ENCODE assay signal across 8 cellular contexts in genomic region chr1:32107742-32108661, GRCh38. TPM values are rescaled to one million over a fixed set of nuclear protein-coding genes. Genes with fewer than 3 reads are reported as not detected.
A peak's percentile ranks its signal among the peaks of the same experiment; 100 is the strongest.
DNase-seq lines count a peak whose midpoint lies in the region; ATAC-seq and TF ChIP-seq lines count a peak whose summit lies in the region.

Gene KPNA6 (plus strand): TSS chr1:32108056. CDS start chr1:32108131, 75 bp downstream.

- peak; percentile 74 for TF ChIP-seq POLR2A in Raji (IDR thresholded peaks at IDR 0.05; ENCODE audit: insufficient read depth, low read depth, low read length)

- H3K9ac ChIP-seq in GM23248, result peak within 1 kb of the TSS; percentile 99

- 1 to 2% methylated on average over 45 of the region's 45 CpGs for WGBS in GM23248 (ENCODE audit: low coverage in 1 of 2, low lambda C conversion rate in 2 of 2, missing lambda C conversion rate in 2 of 2), 2 experiments

- peak; percentile 85 to 94 (median 89) for ATAC-seq in natural killer cell

- peaks cover 17% of the 10 kb centered on the region for H3K36me3 Mint-ChIP-seq in activated T-helper 2 cell treated with anti-CD3 and anti-CD28 coated beads, Interferon-gamma antibody, Interleukin-2, Interleukin-4, amounts not matched to agents 10 μg/mL and 5 μg/mL and 100 μg/mL, durations not matched to agents 14 hours and 24 hours and 36 hours (ENCODE audit: low read depth)
- H3K36me3 Mint-ChIP-seq in natural killer cell, result no peaks in the 10 kb centered on the region

- in situ Hi-C loops in GM23248 (cut with MboI), result no loop called here

- no peaks in the 10 kb centered on the region for H3K9me3 ChIP-seq in GM23248 (ENCODE audit: low read depth)

- no peaks in the 10 kb centered on the region for H3K27me3 ChIP-seq in GM23248 (replicated peaks; ENCODE audit: insufficient read depth)

- peak within 1 kb of the TSS; percentile 98 for H3K4me2 ChIP-seq in GM23248 (ENCODE audit: unreplicated experiment)

- peak within 1 kb of the TSS; percentile 90 for H3K27ac ChIP-seq in GM23248

- peaks cover 51% of the 10 kb centered on the region for H3K79me2 ChIP-seq in GM23248 (ENCODE audit: insufficient read depth)

- H3F3A ChIP-seq in GM23248 (ENCODE audit: insufficient read depth), result peaks cover 5% of the 10 kb centered on the region

- H3K36me3 ChIP-seq in GM23248 (ENCODE audit: low read depth), result no peaks in the 10 kb centered on the region

- DNase-seq in DMS53 treated with DMSO at 0.1 percent for 48 hours (lab: John Stamatoyannopoulos, UW; ENCODE audit: unreplicated experiment) (peak; percentile 87), GM23248 (peak; percentile 96), M059J (ENCODE audit: low read depth) (peak; percentile 95), fibroblast of peridontal ligament (ENCODE audit: extremely low read depth) (peak; percentile 98), natural killer cell (peak; percentile 88)
- DNase-seq in activated T-helper 2 cell treated with anti-CD3 and anti-CD28 coated beads, Interferon-gamma antibody, Interleukin-2, Interleukin-4, amounts not matched to agents 10 μg/mL and 5 μg/mL and 100 μg/mL, durations not matched to agents 14 hours and 24 hours and 36 hours (ENCODE audit: low spot score), result peak; percentile 90
- peak; percentile 86 to 94 (median 91) for DNase-seq in stimulated activated naive CD4-positive, alpha-beta T cell (lab: John Stamatoyannopoulos, UW)

- H3K9me3 Mint-ChIP-seq in activated T-helper 2 cell treated with anti-CD3 and anti-CD28 coated beads, Interferon-gamma antibody, Interleukin-2, Interleukin-4, amounts not matched to agents 10 μg/mL and 5 μg/mL and 100 μg/mL, durations not matched to agents 14 hours and 24 hours and 36 hours, result no peaks in the 10 kb centered on the region
- H3K9me3 Mint-ChIP-seq in natural killer cell, result no peaks in the 10 kb centered on the region

- intact Hi-C loops in activated T-helper 2 cell treated with anti-CD3 and anti-CD28 coated beads, Interferon-gamma antibody, Interleukin-2, Interleukin-4, amounts not matched to agents 10 μg/mL and 5 μg/mL and 100 μg/mL, durations not matched to agents 14 hours and 24 hours and 36 hours (cut with micrococcal nuclease), result loop anchor here (1.0 kb wide), 2 partner anchors 36 to 71 kb away; partner anchors contain the start of genes TMEM39B and TXLNA
- intact Hi-C loops in natural killer cell (cut with micrococcal nuclease), result loop anchor here (1.0 to 5.0 kb wide), 3 partner anchors 36 to 184 kb away; partner anchors contain the start of genes HDAC1, TMEM39B and TXLNA

- H2AFZ ChIP-seq in GM23248, result peak within 1 kb of the TSS; percentile 85

- peak within 1 kb of the TSS; percentile 98 for H3K4me3 Mint-ChIP-seq in activated T-helper 2 cell treated with anti-CD3 and anti-CD28 coated beads, Interferon-gamma antibody, Interleukin-2, Interleukin-4, amounts not matched to agents 10 μg/mL and 5 μg/mL and 100 μg/mL, durations not matched to agents 14 hours and 24 hours and 36 hours (ENCODE audit: low read depth)
- peak within 1 kb of the TSS; percentile 99 for H3K4me3 Mint-ChIP-seq in natural killer cell

- H3K9me2 ChIP-seq in GM23248 (ENCODE audit: insufficient read depth), result no peaks in the 10 kb centered on the region

- peak within 1 kb of the TSS; percentile 97 for H3K27ac Mint-ChIP-seq in activated T-helper 2 cell treated with anti-CD3 and anti-CD28 coated beads, Interferon-gamma antibody, Interleukin-2, Interleukin-4, amounts not matched to agents 10 μg/mL and 5 μg/mL and 100 μg/mL, durations not matched to agents 14 hours and 24 hours and 36 hours
- peak within 1 kb of the TSS; percentile 95 to 98 for H3K27ac Mint-ChIP-seq in natural killer cell

- peak within 1 kb of the TSS; percentile 94 for H3K4me3 ChIP-seq in GM23248

- no peaks in the 10 kb centered on the region for H3K27me3 Mint-ChIP-seq in activated T-helper 2 cell treated with anti-CD3 and anti-CD28 coated beads, Interferon-gamma antibody, Interleukin-2, Interleukin-4, amounts not matched to agents 10 μg/mL and 5 μg/mL and 100 μg/mL, durations not matched to agents 14 hours and 24 hours and 36 hours (ENCODE audit: low read depth)
- H3K27me3 Mint-ChIP-seq in natural killer cell (ENCODE audit: low read depth in 2 of 2), result no peaks in the 10 kb centered on the region

- H3K4me1 ChIP-seq in GM23248 (ENCODE audit: insufficient read depth), result 0 out of 2 replicates have a peak, but pooled peaks cover 11% of the 10 kb centered on the region

- TF ChIP-seq CTCF in natural killer cell (IDR thresholded peaks at IDR 0.05), result no peak

- H4K20me1 ChIP-seq in GM23248 (ENCODE audit: insufficient read depth), result 0 out of 2 replicates have a peak, but pooled peaks cover 5% of the 10 kb centered on the region

- H3K4me1 Mint-ChIP-seq in activated T-helper 2 cell treated with anti-CD3 and anti-CD28 coated beads, Interferon-gamma antibody, Interleukin-2, Interleukin-4, amounts not matched to agents 10 μg/mL and 5 μg/mL and 100 μg/mL, durations not matched to agents 14 hours and 24 hours and 36 hours (ENCODE audit: low read depth), result peaks cover 32% of the 10 kb centered on the region
- H3K4me1 Mint-ChIP-seq in natural killer cell, result peaks cover 38 to 43% of the 10 kb centered on the region in 2 donors

RNA-seq across cellular contexts. Expression of gene KPNA6, which starts in this region (rescaled TPM):
- 52.9 and 56.0 TPM in 2 replicates for total RNA-seq in GM23248 (2014; rRNA removed; shearing (Covaris generic))
- polyA plus RNA-seq in GM23248 (2016; fragmentation: Nextera tagmentation; extraction: Ambion mirVana), result 38.3 and 39.9 TPM in 2 replicates
- total RNA-seq in M059J (2014; rRNA removed; shearing (Covaris generic)), result 49.8 and 73.0 TPM in 2 replicates
- total RNA-seq in activated T-helper 2 cell treated with anti-CD3 and anti-CD28 coated beads, Interferon-gamma antibody, Interleukin-2, Interleukin-4, amounts not matched to agents 10 μg/mL and 5 μg/mL and 100 μg/mL, durations not matched to agents 14 hours and 24 hours and 36 hours, result 81.2 and 84.0 TPM in 2 replicates
- total RNA-seq in natural killer cell, result 10 to 100 TPM; 48.6 to 59.0 (median 52.8) TPM

Comparison
In these comparisons a context has a peak if more than half of its experiments do, and no peak if none do; other contexts are left out.
1. Peak in every context shown above with its lines: DNase-seq, ATAC-seq, H3K4me3 ChIP-seq and H3K27ac ChIP-seq.